Comparison of ENCODE assay signal across 24 cellular contexts in the genomic region with DNA sequence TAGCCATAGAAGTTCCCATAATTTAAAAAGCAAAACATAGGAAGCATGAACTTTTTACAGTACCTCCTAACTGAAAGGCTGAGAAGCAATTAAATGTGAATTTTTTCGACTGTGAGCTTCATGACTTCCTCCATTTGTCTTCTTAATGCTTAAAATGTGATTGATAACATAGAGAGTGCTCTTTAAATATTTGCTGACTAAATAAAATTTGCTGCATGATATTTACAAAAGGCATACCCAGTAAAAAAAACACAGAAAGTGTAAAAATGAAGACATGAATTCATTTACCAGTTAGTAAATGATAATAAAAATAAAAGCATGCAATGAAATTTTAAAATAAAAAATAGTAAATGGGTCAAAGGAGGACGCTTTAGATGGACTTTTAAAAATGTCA. TPM values are rescaled to one million over a fixed set of nuclear protein-coding genes. Genes with fewer than 3 reads are reported as not detected.
DNase-seq lines count a peak whose midpoint lies in the region; ATAC-seq, FAIRE-seq and TF ChIP-seq lines count a peak whose summit lies in the region.
"Had no signal": no experiment of that assay in that cellular context is flagged by ENCODE, and none has a peak within 500 bp of the region (broad histone marks: within the 10 kb centered on the region; RNA-seq: fewer than 3 reads in every experiment).

No MANE protein-coding gene starts in this region.

- H3K27ac ChIP-seq in HepG2 (ENCODE audit: extremely low read length, insufficient read depth, low read length) (no peak overlapping the region), right lobe of liver (no peak overlapping the region), K562 (ENCODE audit: extremely low read depth, low read depth, low read length) (no peak overlapping the region), Peyer's patch (no peak overlapping the region)
- H3K27ac ChIP-seq: BLaER1, brain microvascular endothelial cell, transverse colon, WERI-Rb-1 had no signal

- no peaks in the 10 kb centered on the region for H3K4me1 ChIP-seq in HepG2 (ENCODE audit: insufficient read depth, low read length)
- H3K4me1 ChIP-seq in right lobe of liver, result no peaks in the 10 kb centered on the region
- H3K4me1 ChIP-seq in K562 (replicated peaks in 1 of 2; ENCODE audit: control insufficient read depth in 2 of 2, insufficient read depth in 2 of 2, low read length in 2 of 2), result no peaks in the 10 kb centered on the region
- H3K4me1 ChIP-seq in Peyer's patch, result no peaks in the 10 kb centered on the region
- H3K4me1 ChIP-seq: BLaER1, transverse colon had no signal

- H3K79me2 ChIP-seq in HepG2 (ENCODE audit: insufficient read depth, low read length) (no peaks in the 10 kb centered on the region), K562 (ENCODE audit: control insufficient read depth, insufficient read depth, low read length) (no peaks in the 10 kb centered on the region)

- peaks cover 14% of the 10 kb centered on the region for H3K36me3 Mint-ChIP-seq in T-helper 17 cell (ENCODE audit: low read depth)
- H3K36me3 Mint-ChIP-seq: naive B cell had no signal

- H2AFZ ChIP-seq in HepG2 (ENCODE audit: low read length) (no peak overlapping the region), K562 (ENCODE audit: low read depth, low read length) (no peak overlapping the region)

- POLR2A ChIA-PET in HepG2 (lab: Yijun Ruan, JAX), result no interaction called here
- POLR2A ChIA-PET in K562 (lab: Yijun Ruan, JAX), result no interaction called here

- H3K27ac Mint-ChIP-seq in T-helper 17 cell, result peak overlapping the region; percentile 67

- H3K9me1 ChIP-seq in K562 (ENCODE audit: control insufficient read depth, insufficient read depth, low read length), result no peaks in the 10 kb centered on the region

- intact Hi-C loops in HepG2 (cut with micrococcal nuclease; ENCODE audit: unreplicated experiment) (no loop called here), right lobe of liver (cut with DNase I) (no loop called here), K562 (cut with micrococcal nuclease) (no loop called here)

- 3% methylated on average over 2 of the region's 2 CpGs for WGBS in HepG2 (ENCODE audit: low lambda C conversion rate)
- 70% methylated on average over 2 of the region's 2 CpGs for WGBS in right lobe of liver (ENCODE audit: insufficient coverage, low coverage, low lambda C conversion rate, missing lambda C conversion rate)
- WGBS in K562 (ENCODE audit: insufficient coverage, low coverage, missing lambda C conversion rate), result 0% methylated on average over 2 of the region's 2 CpGs

- in situ Hi-C loops in HepG2 (cut with HindIII; ENCODE audit: extremely low pct_ligation_motif_present, low pct_unique_long_range_greater_than_20kb), result no loop called here
- in situ Hi-C loops in K562 (cut with MboI), result no loop called here

- TF ChIP-seq RAD21 in HepG2 (CRISPR knock-in tag; IDR thresholded peaks at IDR 0.05), result no peak
- no peak for TF ChIP-seq RAD21 in K562 (CRISPR knock-in tag; conservative IDR thresholded peaks at IDR 0.05 in 1 of 2, IDR thresholded peaks at IDR 0.05 in 1 of 2)

- no peak overlapping the region for H3K4me3 ChIP-seq in HepG2 (replicated peaks in 1 of 3; ENCODE audit: insufficient read depth in 1 of 3, low read depth in 2 of 3, low read length in 3 of 3)
- H3K4me3 ChIP-seq in right lobe of liver, result no peak overlapping the region
- H3K4me3 ChIP-seq in K562, result no peak overlapping the region
- H3K4me3 ChIP-seq in Peyer's patch, result no peak overlapping the region
- H3K4me3 ChIP-seq: BLaER1, transverse colon had no signal

- FAIRE-seq in HepG2 (lab: Jason Lieb, UNC), result no peak
- FAIRE-seq in K562 (lab: Jason Lieb, UNC), result no peak

- H3K4me1 Mint-ChIP-seq in T-helper 17 cell, result peaks cover 41% of the 10 kb centered on the region
- H3K4me1 Mint-ChIP-seq: naive B cell had no signal

- H3K27me3 ChIP-seq in HepG2 (ENCODE audit: control insufficient read depth in 1 of 2, insufficient read depth in 2 of 2, low read length in 2 of 2) (no peaks in the 10 kb centered on the region), right lobe of liver (no peaks in the 10 kb centered on the region), K562 (ENCODE audit: control insufficient read depth in 2 of 2, insufficient read depth in 2 of 2, low read length in 2 of 2) (no peaks in the 10 kb centered on the region; a peak in 1 of 5 replicates), Peyer's patch (no peaks in the 10 kb centered on the region)
- H3K27me3 ChIP-seq: BLaER1, brain microvascular endothelial cell, transverse colon had no signal

- no peaks in the 10 kb centered on the region for H3K27me3 Mint-ChIP-seq in T-helper 17 cell
- H3K27me3 Mint-ChIP-seq: activated CD4-positive, alpha-beta T cell treated with anti-CD3 and anti-CD28 coated beads, Interleukin-2, amount 10 ng/mL, durations not matched to agents 24 days and 14 days; naive B cell had no signal

- TF ChIP-seq EP300 in HepG2 (IDR thresholded peaks at IDR 0.05; ENCODE audit: low read depth in 2 of 2, low read length in 2 of 2), result no peak
- TF ChIP-seq EP300 in HepG2 (CRISPR knock-in tag; IDR thresholded peaks at IDR 0.05; ENCODE audit: borderline replicate concordance), result no peak
- TF ChIP-seq EP300 in K562 (IDR thresholded peaks at IDR 0.05; ENCODE audit: low read length), result no peak

- H3K4me3 Mint-ChIP-seq in T-helper 17 cell, result no peak overlapping the region
- H3K4me3 Mint-ChIP-seq: naive B cell had no signal

- H3K9ac ChIP-seq in HepG2 (ENCODE audit: insufficient read depth, low read depth, low read length) (no peak overlapping the region), K562 (ENCODE audit: insufficient read depth in 1 of 2, low read depth in 2 of 2, low read length in 2 of 2) (no peak overlapping the region)
- H3K9ac ChIP-seq: BLaER1 had no signal

- TF ChIP-seq POLR2A in HepG2 (IDR thresholded peaks at IDR 0.05; ENCODE audit: insufficient read depth in 1 of 2, low read depth in 2 of 2, low read length in 2 of 2) (no peak), right lobe of liver (IDR thresholded peaks at IDR 0.05) (no peak), K562 (conservative IDR thresholded peaks at IDR 0.05) (no peak), Peyer's patch (IDR thresholded peaks at IDR 0.05) (no peak)

- DNase-seq in HepG2 (ENCODE audit: low spot score) (no peak), right lobe of liver (no peak), T-helper 17 cell (no peak), K562 (ENCODE audit: extremely low read depth in 1 of 4, low spot score in 3 of 4) (no peak), NCI-H510A treated with DMSO at 0.1 percent for 48 hours (lab: John Stamatoyannopoulos, UW) (no peak), Peyer's patch (no peak), NCI-H146 (lab: John Stamatoyannopoulos, UW) (no peak)
- DNase-seq: activated CD4-positive, alpha-beta T cell treated with anti-CD3 and anti-CD28 coated beads, Interleukin-2, amount 10 ng/mL, durations not matched to agents 24 days and 14 days; activated CD8-positive, alpha-beta memory T cell treated with anti-CD3 and anti-CD28 coated beads, Interleukin-2, amount 50 U/mL, for 4 hours; activated effector memory CD4-positive, alpha-beta T cell treated with Interleukin-2 at 50 U/mL for 16 hours; brain microvascular endothelial cell; DND-41; islet precursor cell; KG1; left ventricle myocardium superior; naive B cell; NCI-H1417 treated with DMSO at 0.1 percent for 48 hours; NCI-H2107; T-helper 9 cell; transverse colon; WERI-Rb-1 had no signal

- no peaks in the 10 kb centered on the region for H3K9me3 ChIP-seq in HepG2 (ENCODE audit: low read length)
- no peaks in the 10 kb centered on the region for H3K9me3 ChIP-seq in right lobe of liver
- H3K9me3 ChIP-seq in T-helper 17 cell (ENCODE audit: control insufficient read depth, low read length, poor library complexity, severe bottlenecking), result no peaks in the 10 kb centered on the region
- H3K9me3 ChIP-seq in K562 (replicated peaks; ENCODE audit: control insufficient read depth, insufficient read depth, low read depth, low read length), result no peaks in the 10 kb centered on the region
- no peaks in the 10 kb centered on the region for H3K9me3 ChIP-seq in Peyer's patch
- H3K9me3 ChIP-seq: transverse colon had no signal

- CTCF ChIA-PET in HepG2 (lab: Yijun Ruan, JAX; ENCODE audit: low intra/inter-chr PET ratio, low total read pairs), result no interaction called here
- CTCF ChIA-PET in K562 (lab: Yijun Ruan, JAX; ENCODE audit: low intra/inter-chr PET ratio), result no interaction called here

- BruUV-seq in HepG2 (replicated peaks; lab: Mats Ljungman, UMichigan), result no TSS peak
- no TSS peak for BruUV-seq in K562 (replicated peaks; lab: Mats Ljungman, UMichigan)

- H4K20me1 ChIP-seq in HepG2 (ENCODE audit: insufficient read depth, low read length), result no peaks in the 10 kb centered on the region
- no peaks in the 10 kb centered on the region for H4K20me1 ChIP-seq in K562 (replicated peaks; ENCODE audit: control insufficient read depth, insufficient read depth, low read length)
- H4K20me1 ChIP-seq: BLaER1 had no signal

- no peaks in the 10 kb centered on the region for H3K36me3 ChIP-seq in HepG2 (replicated peaks in 1 of 2; ENCODE audit: control insufficient read depth in 1 of 2, insufficient read depth in 2 of 2, low read length in 2 of 2)
- no peaks in the 10 kb centered on the region for H3K36me3 ChIP-seq in right lobe of liver
- H3K36me3 ChIP-seq in K562 (ENCODE audit: control insufficient read depth, insufficient read depth, low read length), result no peaks in the 10 kb centered on the region
- H3K36me3 ChIP-seq in Peyer's patch, result no peaks in the 10 kb centered on the region
- H3K36me3 ChIP-seq: BLaER1, brain microvascular endothelial cell, transverse colon, WERI-Rb-1 had no signal

- ATAC-seq in HepG2, result no peak
- no peak for ATAC-seq in right lobe of liver
- no peak for ATAC-seq in T-helper 17 cell
- ATAC-seq in K562, result no peak
- ATAC-seq: left ventricle myocardium superior had no signal

- H3K4me2 ChIP-seq in HepG2 (ENCODE audit: low read depth, low read length) (no peak overlapping the region), K562 (ENCODE audit: insufficient read depth, low read length) (no peak overlapping the region)
- H3K4me2 ChIP-seq: BLaER1 had no signal

- no peak for TF ChIP-seq CTCF in HepG2 (CRISPR knock-in tag; IDR thresholded peaks at IDR 0.05)
- no peak for TF ChIP-seq CTCF in right lobe of liver (IDR thresholded peaks at IDR 0.05)
- no peak for TF ChIP-seq CTCF in K562 (IDR thresholded peaks at IDR 0.05 in 2 of 3, conservative IDR thresholded peaks at IDR 0.05 in 1 of 3; ENCODE audit: insufficient read depth in 2 of 3, low read depth in 1 of 3, low read length in 3 of 3)
- no peak for TF ChIP-seq CTCF in Peyer's patch (IDR thresholded peaks at IDR 0.05)

RNA-seq across cellular contexts. Expression of gene STAT4, which starts 21.9 kb away (rescaled TPM):
- total RNA-seq in HepG2 (2016; rRNA removed; fragmentation: Illumina TruSeq; extraction: Trizol), result not detected in 2 replicates
- not detected in 2 replicates for total RNA-seq in HepG2 (2016; cell fraction: cytosol; rRNA removed; fragmentation: Illumina TruSeq; extraction: Trizol; ENCODE audit: low read depth)
- total RNA-seq in HepG2 (2016; cell fraction: insoluble cytoplasmic fraction; rRNA removed; fragmentation: Illumina TruSeq; extraction: Trizol), result 0.09 TPM in 1 of 2 replicates, not detected in the other
- total RNA-seq in HepG2 (2016; cell fraction: membrane; rRNA removed; fragmentation: Illumina TruSeq; extraction: Trizol), result 0.09 TPM in 1 of 2 replicates, not detected in the other
- total RNA-seq in HepG2 (2016; cell fraction: nucleus; rRNA removed; fragmentation: Illumina TruSeq; extraction: Trizol), result 0.43 TPM in 1 of 2 replicates, not detected in the other
- 0.37 and 0.40 TPM in 2 replicates for polyA plus RNA-seq in HepG2 (2011; rRNA removed)
- 0.14 and 0.19 TPM in 2 replicates for polyA plus RNA-seq in HepG2 (2011; cell fraction: cytosol; rRNA removed)
- polyA plus RNA-seq in HepG2 (2011; cell fraction: nucleus; rRNA removed), result 1.0 and 1.4 TPM in 2 replicates
- polyA plus RNA-seq in HepG2 (2012), result 0.20 and 0.23 TPM in 2 replicates
- polyA plus RNA-seq in HepG2 (2016; cell fraction: cytosol; fragmentation: Illumina TruSeq; extraction: Trizol; ENCODE audit: low read depth), result not detected in 2 replicates
- polyA plus RNA-seq in HepG2 (2016; cell fraction: insoluble cytoplasmic fraction; fragmentation: Illumina TruSeq; extraction: Trizol; ENCODE audit: low read depth), result not detected in 2 replicates
- not detected in 2 replicates for polyA plus RNA-seq in HepG2 (2016; cell fraction: membrane; fragmentation: Illumina TruSeq; extraction: Trizol; ENCODE audit: low read depth)
- polyA plus RNA-seq in HepG2 (2016; cell fraction: nucleus; fragmentation: Illumina TruSeq; extraction: Trizol; ENCODE audit: insufficient read depth, low read depth), result 0.16 and 0.21 TPM in 2 replicates
- 0.50 and 0.63 TPM in 2 replicates for polyA minus RNA-seq in HepG2 (2011; rRNA and poly(A)+ RNA removed; ENCODE audit: low replicate concordance)
- polyA minus RNA-seq in HepG2 (2011; cell fraction: cytosol; rRNA and poly(A)+ RNA removed), result 0.30 TPM in 1 of 2 replicates, not detected in the other
- 3.6 and 4.0 TPM in 2 replicates for polyA minus RNA-seq in HepG2 (2011; cell fraction: nucleus; rRNA and poly(A)+ RNA removed)
- 1 to 10 TPM in 5 of 6 experiments, under 1 TPM in 1; 0.90 to 6.1 (median 3.2) TPM for total RNA-seq in right lobe of liver
- total RNA-seq in T-helper 17 cell, result 100 to 1,000 TPM; 117 to 128 TPM
- not detected in 2 replicates for total RNA-seq in K562 (2011; cell fraction: chromatin; rRNA removed; ENCODE audit: low replicate concordance)
- total RNA-seq in K562 (2011; cell fraction: nucleolus; rRNA removed), result not detected in 2 replicates
- not detected in 2 replicates for total RNA-seq in K562 (2011; cell fraction: nucleoplasm; rRNA removed)
- not detected in 2 replicates for total RNA-seq in K562 (2014; rRNA removed)
- total RNA-seq in K562 (2014; rRNA removed; fragmentation: Illumina TruSeq; extraction: Trizol), result not detected in 2 replicates
- not detected in 2 replicates for total RNA-seq in K562 (2015; rRNA removed; fragmentation: Illumina TruSeq; extraction: Trizol)
- total RNA-seq in K562 (2021), result 0.34 TPM in 1 of 2 replicates, not detected in the other
- polyA plus RNA-seq in K562 (2011; rRNA removed), result 0.06 TPM in 1 of 2 replicates, not detected in the other
- polyA plus RNA-seq in K562 (2011; cell fraction: cytosol; rRNA removed), result 0.04 TPM in 1 of 2 replicates, not detected in the other
- polyA plus RNA-seq in K562 (2011; cell fraction: nucleus; rRNA removed), result not detected in 2 replicates
- polyA plus RNA-seq in K562 (2012), result not detected in 2 replicates
- not detected in 2 replicates for polyA plus RNA-seq in K562 (2014; fragmentation: Illumina TruSeq; extraction: Trizol)
- under 1 TPM; 0.01 to 0.03 TPM for polyA plus RNA-seq in K562 (2014; fragmentation: Nextera tagmentation; extraction: Ambion mirVana)
- polyA plus RNA-seq in K562 (2014; rRNA removed), result not detected in 2 replicates
- polyA minus RNA-seq in K562 (2011; rRNA and poly(A)+ RNA removed), result not detected in 2 replicates
- not detected in 2 replicates for polyA minus RNA-seq in K562 (2011; cell fraction: cytosol; rRNA and poly(A)+ RNA removed)
- 0.27 TPM in 1 of 2 replicates, not detected in the other for polyA minus RNA-seq in K562 (2011; cell fraction: nucleus; rRNA and poly(A)+ RNA removed)
- total RNA-seq in Peyer's patch, result 10 to 100 TPM in 1 of 4 donors, 1 to 10 TPM in 3; 5.0 to 18.2 (median 5.9) TPM
- total RNA-seq: HT1080, OCI-LY7 had no signal

Comparison
In these comparisons a context has a peak if more than half of its experiments do, and no peak if none do; other contexts are left out.
1. RNA of gene STAT4, which starts 21.9 kb away (total RNA-seq): 117 to 128 TPM in T-helper 17 cell; 5.0 to 18.2 TPM in Peyer's patch, 0.90 to 6.1 TPM in right lobe of liver, 0.09 to 0.43 TPM in HepG2 and 0.34 TPM in K562; every median in the first group is over 4 times any median in the second.
2. Of the 241 proteins assayed by ChIP-seq in both HepG2 and K562: peak only in HepG2: MAFF and MAFK; only in K562: none; in both: none; in neither: 239.